In the genomic region with DNA sequence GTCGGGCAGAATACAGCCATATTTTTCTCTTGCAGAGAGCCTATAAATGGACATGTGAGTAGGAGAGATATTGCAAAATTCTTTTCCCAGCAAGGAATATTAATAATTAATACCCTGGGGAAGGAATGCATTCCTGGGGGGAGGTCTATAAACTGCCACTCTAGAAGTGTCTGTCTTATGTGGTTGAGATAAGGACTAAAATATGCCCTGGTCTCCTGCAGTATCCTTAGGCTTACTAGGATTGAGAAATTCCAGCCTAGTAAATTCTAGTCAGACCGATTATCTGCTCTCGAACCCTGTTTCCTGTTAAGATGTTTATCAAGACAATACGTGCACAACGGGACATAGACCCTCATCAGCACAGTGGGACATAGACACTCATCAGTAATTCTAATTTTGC, we compare ENCODE assay signal across 23 cellular contexts.
"Had no signal": no experiment of that assay in that cellular context is flagged by ENCODE, and none has a peak within 500 bp of the region (broad histone marks: within the 10 kb centered on the region; RNA-seq: fewer than 3 reads in every experiment).

No MANE protein-coding gene starts in this region.

- H2AFZ ChIP-seq: neural progenitor cell, parathyroid adenoma had no signal

- H3K79me2 ChIP-seq: parathyroid adenoma had no signal

- H3K4me1 ChIP-seq: neural progenitor cell, parathyroid adenoma, right lobe of liver, stomach, thyroid gland, vagina had no signal

- ATAC-seq: left ventricle myocardium superior; naive thymus-derived CD4-positive, alpha-beta T cell; right lobe of liver; stimulated activated effector memory CD8-positive, alpha-beta T cell treated with anti-CD3 and anti-CD28 coated beads, Interleukin-12 subunit alpha, Interleukin-12 subunit beta, amount 100 ng/mL, for 72 hours had no signal

- H3K27me3 ChIP-seq: dorsolateral prefrontal cortex, neural progenitor cell, right lobe of liver, stomach, thyroid gland, vagina had no signal

- H3K36me3 ChIP-seq: neural progenitor cell, right lobe of liver, stomach, thyroid gland, vagina had no signal

- H3K9ac ChIP-seq: neural progenitor cell, parathyroid adenoma had no signal

- DNase-seq: cortex of kidney; dorsolateral prefrontal cortex; effector CD4-positive, alpha-beta T cell; hypothalamus; left ventricle myocardium superior; midbrain; naive thymus-derived CD4-positive, alpha-beta T cell; right lobe of liver; stimulated activated CD4-positive, alpha-beta T cell treated with anti-CD3 and anti-CD28 coated beads, Interleukin-12 subunit alpha, Interleukin-12 subunit beta, amount 100 ng/mL, for 4 hours; stimulated activated CD4-positive, alpha-beta T cell treated with anti-CD3 and anti-CD28 coated beads, Interleukin-1b, Interleukin-23, amount 100 ng/mL, for 48 hours; stimulated activated CD4-positive, alpha-beta T cell treated with anti-CD3 and anti-CD28 coated beads, Interleukin-4, amount 100 ng/mL, for 24 hours; stimulated activated naive CD4-positive, alpha-beta T cell treated with Interleukin-2 at 50 U/mL for 16 hours; stomach; thyroid gland; trophoblast cell had no signal

- H3K4me3 ChIP-seq: dorsolateral prefrontal cortex, lung, neural progenitor cell, right lobe of liver, smooth muscle cell, stomach, thyroid gland, vagina had no signal

- H3K9me3 ChIP-seq: right lobe of liver, thyroid gland had no signal

- FAIRE-seq: frontal cortex, keratinocyte had no signal

- H3K4me2 ChIP-seq: neural progenitor cell, smooth muscle cell had no signal

- H3K27ac ChIP-seq: dorsolateral prefrontal cortex, neural progenitor cell, parathyroid adenoma, right lobe of liver, stomach, thyroid gland, vagina had no signal
